In the genomic region with DNA sequence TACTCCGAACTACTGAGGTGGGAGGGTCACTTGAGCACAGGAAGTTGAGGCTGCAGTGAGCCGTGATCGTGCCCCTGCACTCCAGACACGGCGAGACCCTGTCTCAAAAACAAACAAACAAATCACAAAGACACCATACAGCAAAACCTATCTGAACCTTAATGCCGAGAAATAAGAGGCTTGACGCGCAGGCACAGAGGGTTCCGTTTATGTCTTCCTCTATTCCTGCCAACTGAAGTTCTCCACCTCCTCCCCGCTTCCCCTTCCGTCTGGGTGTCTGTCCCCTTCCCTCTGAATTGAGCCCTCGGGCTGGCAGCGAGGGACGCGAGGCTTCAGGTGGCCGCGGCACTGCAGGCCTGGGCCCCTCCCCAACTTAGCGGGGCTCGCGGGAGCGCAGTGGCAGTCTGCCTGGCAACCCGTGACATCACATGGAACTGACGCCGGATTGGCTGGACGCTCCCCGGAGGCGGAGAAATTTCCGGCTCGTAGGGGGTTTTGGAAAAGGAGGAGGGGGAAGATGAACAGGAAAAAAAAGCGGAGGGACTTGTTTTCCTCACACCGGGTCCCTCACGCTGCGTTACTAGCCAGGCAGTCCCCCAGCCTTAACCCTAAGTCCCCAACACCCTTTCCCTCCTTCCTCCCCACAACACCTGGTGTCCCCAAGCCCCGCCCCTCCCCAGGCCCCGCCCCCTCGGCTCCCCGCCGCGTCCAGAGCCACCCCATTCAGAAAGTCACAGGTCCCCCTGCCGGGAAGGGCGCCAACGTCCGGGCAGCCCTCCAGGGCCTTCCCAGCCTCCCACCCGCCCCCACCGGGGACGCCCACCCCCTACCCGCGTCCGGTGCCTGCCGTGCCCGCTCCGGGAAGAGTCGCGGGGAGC, we compare ENCODE assay signal across 8 cellular contexts. TPM values are rescaled to one million over a fixed set of nuclear protein-coding genes. Genes with fewer than 3 reads are reported as not detected.
DNase-seq lines count a peak whose midpoint lies in the region; ATAC-seq and TF ChIP-seq lines count a peak whose summit lies in the region.

No MANE protein-coding gene starts in this region.

- DNase-seq in A673 (ENCODE audit: low spot score) (peak; percentile 85), NCI-H2227 treated with DMSO at 0.1 percent for 48 hours (lab: John Stamatoyannopoulos, UW) (peak; percentile 65), cerebellum (ENCODE audit: low spot score) (peak; percentile 94), kidney glomerular epithelial cell (lab: John Stamatoyannopoulos, UW) (peak; percentile 54)
- DNase-seq in activated CD4-positive, CD25-positive, alpha-beta regulatory T cell treated with anti-CD3 and anti-CD28 coated beads, Interleukin-2, amount 50 U/mL, for 72 hours: peak; percentile 93
- peak; percentile 78 to 84 for DNase-seq in stimulated activated CD4-positive, alpha-beta T cell treated with anti-CD3 and anti-CD28 coated beads, Interleukin-15, amount 100 ng/mL, for 1 hour (ENCODE audit: low read depth in 1 of 2, low spot score in 1 of 2)

- H3K4me3 ChIP-seq in A673 (ENCODE audit: low read depth, low read length, poor library complexity, severe bottlenecking): peak overlapping the region; percentile 53

- POLR2A ChIA-PET in A673 (lab: Charles Lee; ENCODE audit: low non-redundant PET): no interaction called here

- ATAC-seq in GM18870 (IDR thresholded peaks at IDR 0.05; ENCODE audit: unreplicated experiment): peak; percentile 57
- peak; percentile 77 for ATAC-seq in HG03135 (IDR thresholded peaks at IDR 0.05; ENCODE audit: unreplicated experiment)

- no peaks in the 10 kb centered on the region for H3K27me3 ChIP-seq in A673 (replicated peaks; ENCODE audit: insufficient read depth, low read depth, low read length, poor library complexity)

- no peaks in the 10 kb centered on the region for H3K9me3 ChIP-seq in A673 (ENCODE audit: low read depth, low read length, poor library complexity, severe bottlenecking)

- H3K27ac ChIP-seq in A673 (ENCODE audit: low read depth, low read length, poor library complexity, severe bottlenecking): peak overlapping the region; percentile 54

- peaks cover 28% of the 10 kb centered on the region for H3K4me1 ChIP-seq in A673 (ENCODE audit: insufficient read depth, low read length, poor library complexity, severe bottlenecking)

- no peak for TF ChIP-seq CTCF in A673 (conservative IDR thresholded peaks at IDR 0.05; ENCODE audit: low read depth, low read length)

- intact Hi-C loops in A673 (cut with micrococcal nuclease; ENCODE audit: unreplicated experiment): no loop called here

- CTCF ChIA-PET in A673 (lab: Charles Lee): no interaction called here

- H3K36me3 ChIP-seq in A673 (ENCODE audit: insufficient read depth, low read length, poor library complexity, severe bottlenecking): no peaks in the 10 kb centered on the region

- no TSS peak for BruUV-seq in A673 (replicated peaks; lab: Mats Ljungman, UMichigan)

RNA-seq across cellular contexts. Expression of a gene that starts 1.1 kb away (rescaled TPM):
- 0.09 TPM in 1 of 2 replicates, not detected in the other for total RNA-seq in A673 (2021)
- total RNA-seq in cerebellum: 0.18 TPM

RNA-seq across cellular contexts. Expression of a gene that starts 12.8 kb away (rescaled TPM):
- total RNA-seq in A673 (2021): 0.20 and 0.75 TPM in 2 replicates
- not detected for total RNA-seq in cerebellum

RNA-seq across cellular contexts. Expression of a gene that starts 44.7 kb away (rescaled TPM):
- total RNA-seq in A673 (2021) (99.2 and 108 TPM in 2 replicates), cerebellum (42.2 TPM)

RNA-seq across cellular contexts. Expression of a gene that starts 45.1 kb away (rescaled TPM):
- total RNA-seq in A673 (2021): 0.59 and 0.84 TPM in 2 replicates
- 2.4 TPM for total RNA-seq in cerebellum

RNA-seq across cellular contexts. Expression of a gene that starts 47.4 kb away (rescaled TPM):
- total RNA-seq in A673 (2021) (143 and 155 TPM in 2 replicates), cerebellum (15.6 TPM)

Comparison
In these comparisons a context has a peak if more than half of its experiments do, and no peak if none do; other contexts are left out.
1. Peak in every context shown above with its lines: DNase-seq, ATAC-seq, H3K4me3 ChIP-seq and H3K27ac ChIP-seq.